Comparison of ENCODE assay signal across 8 cellular contexts in the genomic region with DNA sequence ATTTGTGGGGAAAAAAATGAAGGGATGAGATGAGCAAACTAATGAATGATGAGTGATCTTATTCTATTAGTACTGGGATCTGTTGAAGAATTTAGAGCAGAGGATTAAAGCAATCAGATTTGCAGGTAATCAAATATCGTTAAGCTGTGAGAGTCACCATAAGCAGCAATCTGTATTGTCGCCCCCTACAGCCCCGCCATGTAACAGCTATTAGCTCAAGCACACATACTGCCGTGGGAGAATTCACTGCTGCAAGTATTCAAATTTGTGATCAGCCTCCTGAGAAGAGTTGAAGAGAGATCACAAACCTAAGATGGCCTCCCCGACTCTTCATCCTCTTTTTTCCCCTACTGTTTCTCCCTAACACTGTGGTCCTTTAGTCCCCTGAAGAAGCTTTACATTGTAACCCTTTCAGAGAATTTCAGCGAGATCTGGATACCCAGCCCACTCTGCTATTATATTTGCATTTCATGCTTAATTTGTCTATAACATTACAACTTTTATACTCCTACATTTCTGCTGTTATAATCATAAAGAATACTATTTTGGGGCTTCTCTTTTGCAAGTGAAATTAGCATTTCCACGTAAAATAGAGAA. TPM values are rescaled to one million over a fixed set of nuclear protein-coding genes. Genes with fewer than 3 reads are reported as not detected.
A peak's percentile ranks its signal among the peaks of the same experiment; 100 is the strongest.
DNase-seq lines count a peak whose midpoint lies in the region; ATAC-seq and TF ChIP-seq lines count a peak whose summit lies in the region.

No MANE protein-coding gene starts in this region.

- ATAC-seq in activated CD4-positive, alpha-beta T cell treated with anti-CD3 and anti-CD28 coated beads for 36 hours = peak; percentile 80
- ATAC-seq in HG03520 (IDR thresholded peaks at IDR 0.05; ENCODE audit: unreplicated experiment) = no peak
- ATAC-seq in HG03025 (IDR thresholded peaks at IDR 0.05; ENCODE audit: low FRiP score, unreplicated experiment) = no peak

- no peak overlapping the region for H3K4me3 Mint-ChIP-seq in activated CD4-positive, alpha-beta T cell treated with anti-CD3 and anti-CD28 coated beads for 36 hours

- H3K36me3 Mint-ChIP-seq in activated CD4-positive, alpha-beta T cell treated with anti-CD3 and anti-CD28 coated beads for 36 hours (ENCODE audit: low read depth) = peaks cover 5% of the 10 kb centered on the region

- H3K9me3 Mint-ChIP-seq in activated CD4-positive, alpha-beta T cell treated with anti-CD3 and anti-CD28 coated beads for 36 hours (ENCODE audit: low read depth) = peaks cover 13% of the 10 kb centered on the region

- H3K27me3 Mint-ChIP-seq in activated CD4-positive, alpha-beta T cell treated with anti-CD3 and anti-CD28 coated beads for 36 hours = peaks cover 18% of the 10 kb centered on the region

- intact Hi-C loops in activated CD4-positive, alpha-beta T cell treated with anti-CD3 and anti-CD28 coated beads for 36 hours (cut with DNase I, micrococcal nuclease) = loop anchor here in 1 of 2 experiments (2.0 kb wide), 1 partner anchor 31 kb away; no protein-coding TSS in a partner anchor

- peak; percentile 83 for TF ChIP-seq CTCF in LNCAP (IDR thresholded peaks at IDR 0.05)

- CTCF ChIA-PET in activated CD4-positive, alpha-beta T cell treated with anti-CD3 and anti-CD28 coated beads for 36 hours (lab: Charles Lee) = interaction anchor here (0.8 to 2.0 kb wide), 12 partner anchors 15 to 150 kb away, joined by 3 to 9 read pairs (median 4); no protein-coding TSS in a partner anchor

- no peak overlapping the region for H3K27ac Mint-ChIP-seq in activated CD4-positive, alpha-beta T cell treated with anti-CD3 and anti-CD28 coated beads for 36 hours

- POLR2A ChIA-PET in activated CD4-positive, alpha-beta T cell treated with anti-CD3 and anti-CD28 coated beads for 36 hours (lab: Charles Lee) = interaction anchor here (0.6 to 0.7 kb wide), 2 partner anchors 521 to 569 kb away, joined by 3 read pairs; no protein-coding TSS in a partner anchor

- peaks cover 14% of the 10 kb centered on the region for H3K4me1 Mint-ChIP-seq in activated CD4-positive, alpha-beta T cell treated with anti-CD3 and anti-CD28 coated beads for 36 hours

- DNase-seq in NCI-H2081 (lab: John Stamatoyannopoulos, UW) (peak; percentile 6 to 19), NCI-H2081 treated with DMSO at 0.1 percent for 48 hours (lab: John Stamatoyannopoulos, UW) (no peak), germinal center (ENCODE audit: low spot score) (peak; percentile 40)
- peak; percentile 68 for DNase-seq in activated CD4-positive, alpha-beta T cell treated with anti-CD3 and anti-CD28 coated beads for 36 hours
- DNase-seq in stimulated activated CD4-positive, alpha-beta T cell treated with anti-CD3 and anti-CD28 coated beads, Interleukin-15, amount 100 ng/mL, for 24 hours = peak; percentile 60

RNA-seq across cellular contexts. Expression of gene PHF24, which starts 28.5 kb away (rescaled TPM):
- total RNA-seq in activated CD4-positive, alpha-beta T cell treated with anti-CD3 and anti-CD28 coated beads for 36 hours = under 1 TPM; 0.09 to 0.18 TPM

RNA-seq across cellular contexts. Expression of gene DNAJB5, which starts 59.9 kb away (rescaled TPM):
- total RNA-seq in activated CD4-positive, alpha-beta T cell treated with anti-CD3 and anti-CD28 coated beads for 36 hours = 10 to 100 TPM; 10.3 to 11.3 TPM
